In genomic region chr6:47094351-47094925, GRCh38 we compare ENCODE assay signal across 16 cellular contexts. TPM values are rescaled to one million over a fixed set of nuclear protein-coding genes. Genes with fewer than 3 reads are reported as not detected.
DNase-seq lines count a peak whose midpoint lies in the region; ATAC-seq, FAIRE-seq and TF ChIP-seq lines count a peak whose summit lies in the region.
"Had no signal": no experiment of that assay in that cellular context is flagged by ENCODE, and none has a peak within 500 bp of the region (broad histone marks: within the 10 kb centered on the region; RNA-seq: fewer than 3 reads in every experiment).

No MANE protein-coding gene starts in this region.

- no peak overlapping the region for H3K4me3 ChIP-seq in IMR-90 (ENCODE audit: insufficient read depth, low read depth, low read length)
- no peak overlapping the region for H3K4me3 ChIP-seq in K562
- H3K4me3 ChIP-seq in MM.1S (ENCODE audit: low read length), result no peak overlapping the region
- H3K4me3 ChIP-seq: sigmoid colon had no signal

- no peak overlapping the region for H2BK15ac ChIP-seq in IMR-90 (ENCODE audit: low read depth, low read length)

- H3K36me3 Mint-ChIP-seq in stimulated activated naive B cell treated with anti-CD40 and anti-IgM and Interleukin-4, amounts not matched to agents 10 μg/mL and 1 μg/mL and 100 μg/mL, for 72 hours, result no peaks in the 10 kb centered on the region
- H3K36me3 Mint-ChIP-seq in natural killer cell, result no peaks in the 10 kb centered on the region

- H4K91ac ChIP-seq in IMR-90 (ENCODE audit: insufficient read depth, low read depth, low read length), result no peak overlapping the region

- H3K27me3 ChIP-seq in IMR-90 (ENCODE audit: control insufficient read depth, insufficient read depth, low read length), result peaks cover 6% of the 10 kb centered on the region; the same call in 1 of the 2 replicates
- H3K27me3 ChIP-seq in K562 (ENCODE audit: control insufficient read depth in 2 of 2, insufficient read depth in 2 of 2, low read length in 2 of 2), result 0 out of 5 replicates have a peak, but pooled peaks cover 0 to 4% of the 10 kb centered on the region in 2 experiments
- no peaks in the 10 kb centered on the region for H3K27me3 ChIP-seq in MM.1S (replicated peaks; ENCODE audit: insufficient read depth, low read length)
- H3K27me3 ChIP-seq: sigmoid colon had no signal

- in situ Hi-C loops in IMR-90 (cut with MboI; ENCODE audit: low sequenced_read_pairs) (no loop called here), K562 (cut with MboI) (no loop called here)

- H2BK120ac ChIP-seq in IMR-90 (ENCODE audit: low read depth, low read length), result no peak overlapping the region

- no peaks in the 10 kb centered on the region for H3F3A ChIP-seq in MM.1S (ENCODE audit: insufficient read depth, low read length)

- H3K9me2 ChIP-seq in MM.1S (replicated peaks; ENCODE audit: insufficient read depth, low read length), result no peaks in the 10 kb centered on the region

- dilution Hi-C loops in IMR-90 (cut with HindIII; ENCODE audit: low sequenced_read_pairs, unreplicated experiment), result no loop called here

- H2BK5ac ChIP-seq in IMR-90 (ENCODE audit: low read depth, low read length, poor library complexity, severe bottlenecking), result no peak overlapping the region

- H3K56ac ChIP-seq in IMR-90 (ENCODE audit: extremely low read depth, insufficient read depth, low read length), result no peak overlapping the region

- H3K23ac ChIP-seq in IMR-90 (ENCODE audit: low read depth, low read length), result no peak overlapping the region

- H3K79me1 ChIP-seq in IMR-90 (ENCODE audit: low read depth in 1 of 2, low read length in 2 of 2), result no peaks in the 10 kb centered on the region

- H3K79me2 ChIP-seq in K562 (ENCODE audit: control insufficient read depth, insufficient read depth, low read length), result no peaks in the 10 kb centered on the region
- no peaks in the 10 kb centered on the region for H3K79me2 ChIP-seq in MM.1S (ENCODE audit: low read length)

- H3K9me1 ChIP-seq in IMR-90 (ENCODE audit: insufficient read depth, low read length) (no peaks in the 10 kb centered on the region), K562 (ENCODE audit: control insufficient read depth, insufficient read depth, low read length) (no peaks in the 10 kb centered on the region)

- intact Hi-C loops in IMR-90 (cut with micrococcal nuclease), result no loop called here
- intact Hi-C loops in K562 (cut with micrococcal nuclease), result no loop called here
- intact Hi-C loops in natural killer cell (cut with micrococcal nuclease), result no loop called here

- POLR2A ChIA-PET in IMR-90 (lab: Charles Lee; ENCODE audit: unreplicated experiment) (no interaction called here), K562 (lab: Yijun Ruan, JAX) (interaction anchor here (1.2 kb wide), 1 partner anchor 10 kb away, joined by 4 read pairs; no protein-coding TSS in a partner anchor)

- 50% methylated on average over 2 of the region's 3 CpGs; no CpG with 5 or more reads in 1 of the 2 experiments for WGBS in IMR-90 (ENCODE audit: extremely low coverage in 2 of 2, insufficient read length in 1 of 2), 2 experiments
- 1% methylated on average over 3 of the region's 3 CpGs for WGBS in K562 (ENCODE audit: insufficient coverage, low coverage, missing lambda C conversion rate)

- no peak overlapping the region for H3K14ac ChIP-seq in IMR-90 (replicated peaks; ENCODE audit: low read depth, low read length)

- FAIRE-seq in K562 (lab: Jason Lieb, UNC), result no peak
- FAIRE-seq: endometrium had no signal

- DNase-seq in IMR-90 (peak; percentile 13), K562 (ENCODE audit: extremely low read depth in 1 of 4, low spot score in 3 of 4) (no peak), iPS-NIHi7 (ENCODE audit: extremely low spot score) (peak; percentile 29), natural killer cell (no peak), MM.1S (no peak)
- no peak for DNase-seq in stimulated activated naive B cell treated with anti-CD40 and anti-IgM and Interleukin-4, amounts not matched to agents 10 μg/mL and 1 μg/mL and 100 μg/mL, for 72 hours
- DNase-seq: activated CD4-positive, alpha-beta T cell treated with anti-CD3 and anti-CD28 coated beads for 48 hours; activated T-cell treated with anti-CD3 and anti-CD28 coated beads, Interleukin-2, amount 50 U/mL, for 72 hours; aorta; CD4-positive, alpha-beta T cell; hypothalamus; NCI-H1436 treated with DMSO at 0.1 percent for 48 hours; sigmoid colon had no signal

- H3K9me3 ChIP-seq in IMR-90 (ENCODE audit: control insufficient read depth, insufficient read depth, low read length) (no peaks in the 10 kb centered on the region), K562 (replicated peaks; ENCODE audit: control insufficient read depth, insufficient read depth, low read depth, low read length) (no peaks in the 10 kb centered on the region), MM.1S (replicated peaks; ENCODE audit: insufficient read depth, low read length) (no peaks in the 10 kb centered on the region)
- H3K9me3 ChIP-seq: sigmoid colon had no signal

- BruUV-seq in IMR-90 (replicated peaks; lab: Mats Ljungman, UMichigan) (no TSS peak), K562 (replicated peaks; lab: Mats Ljungman, UMichigan) (no TSS peak)

- H3K9ac ChIP-seq in IMR-90 (ENCODE audit: low read depth, low read length) (no peak overlapping the region), K562 (ENCODE audit: insufficient read depth in 1 of 2, low read depth in 2 of 2, low read length in 2 of 2) (no peak overlapping the region), MM.1S (ENCODE audit: low read length) (no peak overlapping the region)

- H3K4me2 ChIP-seq in IMR-90 (ENCODE audit: low read depth, low read length), result no peak overlapping the region
- no peak overlapping the region for H3K4me2 ChIP-seq in K562 (ENCODE audit: insufficient read depth, low read length)
- no peak overlapping the region for H3K4me2 ChIP-seq in MM.1S (ENCODE audit: low read depth, low read length)

- no peak overlapping the region for H2AK9ac ChIP-seq in IMR-90 (replicated peaks; ENCODE audit: low read depth, low read length, poor library complexity)

- ATAC-seq in IMR-90 (ENCODE audit: low read depth) (no peak), K562 (0 out of 3 replicates have a peak, but pooled peaks have one; percentile 29), natural killer cell (no peak), GM18907 (IDR thresholded peaks at IDR 0.05; ENCODE audit: unreplicated experiment) (no peak), HG02885 (IDR thresholded peaks at IDR 0.05; ENCODE audit: poor library complexity, unreplicated experiment) (no peak)
- peak; percentile 49 to 53 for ATAC-seq in stimulated activated naive B cell treated with anti-CD40 and anti-IgM and Interleukin-4, amounts not matched to agents 10 μg/mL and 1 μg/mL and 100 μg/mL, for 72 hours (replicated peaks)
- ATAC-seq: activated T-cell treated with anti-CD3 and anti-CD28 coated beads, Interleukin-2, amount 50 U/mL, for 72 hours had no signal

- H3K4me1 ChIP-seq in IMR-90 (ENCODE audit: control insufficient read depth, insufficient read depth, low read length) (no peaks in the 10 kb centered on the region), K562 (replicated peaks in 1 of 2; ENCODE audit: control insufficient read depth in 2 of 2, insufficient read depth in 2 of 2, low read length in 2 of 2) (no peaks in the 10 kb centered on the region), MM.1S (ENCODE audit: low read length) (no peaks in the 10 kb centered on the region)

- H3K18ac ChIP-seq in IMR-90 (ENCODE audit: low read depth, low read length), result no peak overlapping the region

- no peak overlapping the region for H3K4ac ChIP-seq in IMR-90 (ENCODE audit: low read depth, low read length)

- H3K9me3 Mint-ChIP-seq in stimulated activated naive B cell treated with anti-CD40 and anti-IgM and Interleukin-4, amounts not matched to agents 10 μg/mL and 1 μg/mL and 100 μg/mL, for 72 hours, result no peaks in the 10 kb centered on the region
- H3K9me3 Mint-ChIP-seq in natural killer cell, result no peaks in the 10 kb centered on the region
- H3K9me3 Mint-ChIP-seq: activated T-cell treated with anti-CD3 and anti-CD28 coated beads, Interleukin-2, amount 50 U/mL, for 72 hours; CD4-positive, alpha-beta T cell had no signal

- no peaks in the 10 kb centered on the region for H3K27me3 Mint-ChIP-seq in stimulated activated naive B cell treated with anti-CD40 and anti-IgM and Interleukin-4, amounts not matched to agents 10 μg/mL and 1 μg/mL and 100 μg/mL, for 72 hours
- H3K27me3 Mint-ChIP-seq in natural killer cell (ENCODE audit: low read depth in 2 of 2), result no peaks in the 10 kb centered on the region
- H3K27me3 Mint-ChIP-seq: CD4-positive, alpha-beta T cell had no signal

- no peak overlapping the region for H2AFZ ChIP-seq in IMR-90 (replicated peaks; ENCODE audit: low read length, poor library complexity)
- H2AFZ ChIP-seq in K562 (ENCODE audit: low read depth, low read length), result no peak overlapping the region
- no peak overlapping the region for H2AFZ ChIP-seq in MM.1S (ENCODE audit: low read length)

- H3K4me3 Mint-ChIP-seq in stimulated activated naive B cell treated with anti-CD40 and anti-IgM and Interleukin-4, amounts not matched to agents 10 μg/mL and 1 μg/mL and 100 μg/mL, for 72 hours, result no peak overlapping the region
- H3K4me3 Mint-ChIP-seq in natural killer cell, result no peak overlapping the region
- H3K4me3 Mint-ChIP-seq: activated T-cell treated with anti-CD3 and anti-CD28 coated beads, Interleukin-2, amount 50 U/mL, for 72 hours; CD4-positive, alpha-beta T cell had no signal

- TF ChIP-seq POLR2A in IMR-90 (IDR thresholded peaks at IDR 0.05; ENCODE audit: low read depth, low read length) (no peak), K562 (conservative IDR thresholded peaks at IDR 0.05) (no peak)

- H3K27ac ChIP-seq in IMR-90 (ENCODE audit: insufficient read depth, low read length) (no peak overlapping the region), K562 (ENCODE audit: extremely low read depth, low read depth, low read length) (no peak overlapping the region), MM.1S (ENCODE audit: low read length) (no peak overlapping the region)
- H3K27ac ChIP-seq: sigmoid colon had no signal

- H3K27ac Mint-ChIP-seq in stimulated activated naive B cell treated with anti-CD40 and anti-IgM and Interleukin-4, amounts not matched to agents 10 μg/mL and 1 μg/mL and 100 μg/mL, for 72 hours, result no peak overlapping the region
- H3K27ac Mint-ChIP-seq in natural killer cell, result no peak overlapping the region
- H3K27ac Mint-ChIP-seq: activated T-cell treated with anti-CD3 and anti-CD28 coated beads, Interleukin-2, amount 50 U/mL, for 72 hours; CD4-positive, alpha-beta T cell had no signal

- no peak overlapping the region for H2AK5ac ChIP-seq in IMR-90 (ENCODE audit: low read depth, low read length)

- CTCF ChIA-PET in IMR-90 (lab: Yijun Ruan, JAX) (interaction anchor here (1.3 to 1.6 kb wide), 2 partner anchors 10 to 215 kb away, joined by 5 to 7 read pairs; partner anchors contain the start of gene TNFRSF21), K562 (lab: Yijun Ruan, JAX; ENCODE audit: low intra/inter-chr PET ratio) (interaction anchor here (0.5 kb wide), 1 partner anchor 212 kb away, joined by 3 read pairs; no protein-coding TSS in a partner anchor)

- H3K4me1 Mint-ChIP-seq in stimulated activated naive B cell treated with anti-CD40 and anti-IgM and Interleukin-4, amounts not matched to agents 10 μg/mL and 1 μg/mL and 100 μg/mL, for 72 hours, result peaks cover 5 to 15% of the 10 kb centered on the region in 2 donors
- no peaks in the 10 kb centered on the region for H3K4me1 Mint-ChIP-seq in natural killer cell

- no peak for TF ChIP-seq EP300 in K562 (IDR thresholded peaks at IDR 0.05; ENCODE audit: low read length)

- H4K8ac ChIP-seq in IMR-90 (ENCODE audit: low read depth in 2 of 2, low read length in 2 of 2), result no peak overlapping the region

- H4K20me1 ChIP-seq in IMR-90 (ENCODE audit: insufficient read depth, low read length) (no peaks in the 10 kb centered on the region), K562 (replicated peaks; ENCODE audit: control insufficient read depth, insufficient read depth, low read length) (no peaks in the 10 kb centered on the region), MM.1S (ENCODE audit: insufficient read depth, low read length) (no peaks in the 10 kb centered on the region)

- no peak for TF ChIP-seq RAD21 in IMR-90 (IDR thresholded peaks at IDR 0.05; ENCODE audit: low read length)
- no peak for TF ChIP-seq RAD21 in K562 (CRISPR knock-in tag; conservative IDR thresholded peaks at IDR 0.05 in 1 of 2, IDR thresholded peaks at IDR 0.05 in 1 of 2)

- H2BK20ac ChIP-seq in IMR-90 (ENCODE audit: low read depth, low read length), result no peak overlapping the region

- TF ChIP-seq CTCF in IMR-90 (conservative IDR thresholded peaks at IDR 0.05; ENCODE audit: low read depth, low read length), result no peak
- TF ChIP-seq CTCF in K562 (IDR thresholded peaks at IDR 0.05 in 2 of 3, conservative IDR thresholded peaks at IDR 0.05 in 1 of 3; ENCODE audit: insufficient read depth in 2 of 3, low read depth in 1 of 3, low read length in 3 of 3), result 0 out of 6 replicates have a peak, but pooled peaks of 1 of the 3 experiments have one; percentile 20
- TF ChIP-seq CTCF in natural killer cell (IDR thresholded peaks at IDR 0.05), result no peak
- TF ChIP-seq CTCF in MM.1S (IDR thresholded peaks at IDR 0.05; ENCODE audit: low read length), result no peak

- no peaks in the 10 kb centered on the region for H3K36me3 ChIP-seq in IMR-90 (ENCODE audit: control insufficient read depth, insufficient read depth, low read length)
- H3K36me3 ChIP-seq in K562 (ENCODE audit: control insufficient read depth, insufficient read depth, low read length), result no peaks in the 10 kb centered on the region
- no peaks in the 10 kb centered on the region for H3K36me3 ChIP-seq in MM.1S (replicated peaks; ENCODE audit: insufficient read depth, low read length)
- H3K36me3 ChIP-seq: sigmoid colon had no signal

- no peak overlapping the region for H4K5ac ChIP-seq in IMR-90 (ENCODE audit: low read depth, low read length)

RNA-seq across cellular contexts. Expression of gene ADGRF1, which starts 52.3 kb away (rescaled TPM):
- total RNA-seq in IMR-90 (2012; rRNA removed), result not detected in 2 replicates
- not detected in 2 replicates for polyA plus RNA-seq in IMR-90 (2012; rRNA removed)
- polyA plus RNA-seq in IMR-90 (2012; cell fraction: cytosol; rRNA removed), result not detected in 2 replicates
- polyA plus RNA-seq in IMR-90 (2012; cell fraction: nucleus; rRNA removed; ENCODE audit: low replicate concordance), result not detected in 2 replicates
- total RNA-seq in K562 (2011; cell fraction: chromatin; rRNA removed; ENCODE audit: low replicate concordance), result not detected in 2 replicates
- total RNA-seq in K562 (2011; cell fraction: nucleolus; rRNA removed), result not detected in 2 replicates
- total RNA-seq in K562 (2011; cell fraction: nucleoplasm; rRNA removed), result not detected in 2 replicates
- total RNA-seq in K562 (2014; rRNA removed), result not detected in 2 replicates
- not detected in 2 replicates for total RNA-seq in K562 (2014; rRNA removed; fragmentation: Illumina TruSeq; extraction: Trizol)
- total RNA-seq in K562 (2015; rRNA removed; fragmentation: Illumina TruSeq; extraction: Trizol), result not detected in 2 replicates
- 0.22 TPM in 1 of 2 replicates, not detected in the other for total RNA-seq in K562 (2021)
- polyA plus RNA-seq in K562 (2011; rRNA removed), result not detected in 2 replicates
- polyA plus RNA-seq in K562 (2011; cell fraction: cytosol; rRNA removed), result not detected in 2 replicates
- not detected in 2 replicates for polyA plus RNA-seq in K562 (2011; cell fraction: nucleus; rRNA removed)
- 0.03 TPM in 1 of 2 replicates, not detected in the other for polyA plus RNA-seq in K562 (2012)
- polyA plus RNA-seq in K562 (2014; fragmentation: Illumina TruSeq; extraction: Trizol), result not detected in 2 replicates
- not detected for polyA plus RNA-seq in K562 (2014; fragmentation: Nextera tagmentation; extraction: Ambion mirVana)
- not detected in 2 replicates for polyA plus RNA-seq in K562 (2014; rRNA removed)
- not detected in 2 replicates for polyA minus RNA-seq in K562 (2011; rRNA and poly(A)+ RNA removed)
- polyA minus RNA-seq in K562 (2011; cell fraction: cytosol; rRNA and poly(A)+ RNA removed), result not detected in 2 replicates
- not detected in 2 replicates for polyA minus RNA-seq in K562 (2011; cell fraction: nucleus; rRNA and poly(A)+ RNA removed)
- not detected for total RNA-seq in natural killer cell
- total RNA-seq: activated T-cell treated with anti-CD3 and anti-CD28 coated beads, Interleukin-2, amount 50 U/mL, for 72 hours; aorta; CD4-positive, alpha-beta T cell; sigmoid colon had no signal
- polyA plus RNA-seq: aorta had no signal

Comparison
In these comparisons a context has a peak if more than half of its experiments do, and no peak if none do; other contexts are left out.
1. ATAC-seq: peak in K562 (single experiment) and stimulated activated naive B cell treated with anti-CD40 and anti-IgM and Interleukin-4, amounts not matched to agents 10 μg/mL and 1 μg/mL and 100 μg/mL, for 72 hours (2 of 2); none in IMR-90 (single experiment), natural killer cell (0 of 3), GM18907 (single experiment) and HG02885 (single experiment).
2. DNase-seq: peak in IMR-90 (single experiment) and iPS-NIHi7 (single experiment); none in K562 (0 of 4), stimulated activated naive B cell treated with anti-CD40 and anti-IgM and Interleukin-4, amounts not matched to agents 10 μg/mL and 1 μg/mL and 100 μg/mL, for 72 hours (single experiment), natural killer cell (single experiment) and MM.1S (single experiment).